In the genomic region with DNA sequence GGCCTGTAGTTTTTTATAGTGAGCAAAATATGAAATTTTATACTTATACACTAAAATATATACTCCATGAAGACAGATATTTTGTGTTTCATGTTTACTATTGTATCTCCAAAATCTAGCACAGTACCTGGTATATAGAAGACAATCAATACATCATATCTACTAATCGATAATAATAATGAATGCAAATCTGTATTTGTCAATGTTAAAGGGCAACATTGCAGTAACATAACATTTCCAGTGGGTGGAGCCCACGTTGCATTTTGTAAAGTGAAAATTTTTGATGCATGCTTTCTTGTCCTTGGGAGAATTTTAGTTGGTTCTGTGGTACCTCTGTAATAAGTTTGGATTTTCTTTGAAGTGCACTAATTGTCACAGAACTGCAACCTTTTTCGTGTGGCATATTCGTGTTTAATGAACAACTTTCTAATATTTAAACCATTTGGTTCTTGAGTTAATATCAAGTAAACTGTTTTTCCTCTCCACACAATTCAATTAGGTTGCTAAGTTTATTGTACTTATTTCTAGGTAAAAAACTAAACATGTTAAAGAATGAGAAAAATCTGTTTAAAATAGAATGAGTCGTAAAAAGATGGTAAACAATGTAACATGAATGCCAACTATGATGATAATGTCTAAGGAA, we compare ENCODE assay signal across 9 cellular contexts. TPM values are rescaled to one million over a fixed set of nuclear protein-coding genes. Genes with fewer than 3 reads are reported as not detected.
DNase-seq lines count a peak whose midpoint lies in the region; ATAC-seq and TF ChIP-seq lines count a peak whose summit lies in the region.
"Had no signal": no experiment of that assay in that cellular context is flagged by ENCODE, and none has a peak within 500 bp of the region (broad histone marks: within the 10 kb centered on the region; RNA-seq: fewer than 3 reads in every experiment).

No MANE protein-coding gene starts in this region.

- peak; percentile 64 for ATAC-seq in GM18858 (IDR thresholded peaks at IDR 0.05; ENCODE audit: unreplicated experiment)
- ATAC-seq: naive thymus-derived CD4-positive, alpha-beta T cell had no signal

- H3K36me3 ChIP-seq in colonic mucosa (no peaks in the 10 kb centered on the region), osteoblast (ENCODE audit: insufficient read depth, low read length) (no peaks in the 10 kb centered on the region)

- intact Hi-C loops in colonic mucosa (cut with DNase I), result loop anchor here (10.0 kb wide), 2 partner anchors 181 to 701 kb away; no protein-coding TSS in a partner anchor
- intact Hi-C loops in activated T-helper 1 cell treated with anti-CD3 and anti-CD28 coated beads, Interleukin-12 subunit alpha, Interleukin-12 subunit beta, Interleukin-2, Interleukin-4 antibody, amounts not matched to agents 30 ng/mL and 10 ng/mL and 1 ng/mL, durations not matched to agents 14 hours and 24 hours and 36 hours (cut with micrococcal nuclease), result loop anchor here (1.0 to 10.0 kb wide), 4 partner anchors 579 to 1289 kb away; a partner anchor contains a TSS

- H3K27ac ChIP-seq in colonic mucosa (no peak overlapping the region), osteoblast (ENCODE audit: low read depth, low read length) (no peak overlapping the region)

- H3K27me3 ChIP-seq in colonic mucosa, result no peaks in the 10 kb centered on the region
- peaks cover 4% of the 10 kb centered on the region for H3K27me3 ChIP-seq in osteoblast (ENCODE audit: insufficient read depth, low read length)

- peak; percentile 74 for TF ChIP-seq CTCF in colonic mucosa (IDR thresholded peaks at IDR 0.05)
- peak; percentile 77 for TF ChIP-seq CTCF in osteoblast (IDR thresholded peaks at IDR 0.05; ENCODE audit: extremely low read depth, low read depth, low read length)

- H3K36me3 Mint-ChIP-seq in activated T-helper 1 cell treated with anti-CD3 and anti-CD28 coated beads, Interleukin-12 subunit alpha, Interleukin-12 subunit beta, Interleukin-2, Interleukin-4 antibody, amounts not matched to agents 30 ng/mL and 10 ng/mL and 1 ng/mL, durations not matched to agents 14 hours and 24 hours and 36 hours (ENCODE audit: low read depth), result no peaks in the 10 kb centered on the region
- H3K36me3 Mint-ChIP-seq: naive thymus-derived CD4-positive, alpha-beta T cell had no signal

- no peaks in the 10 kb centered on the region for H3K79me2 ChIP-seq in osteoblast (ENCODE audit: insufficient read depth, low read length)

- H3K9me3 ChIP-seq in colonic mucosa, result no peaks in the 10 kb centered on the region
- no peaks in the 10 kb centered on the region for H3K9me3 ChIP-seq in osteoblast (ENCODE audit: low read depth, low read length)

- H3K4me1 ChIP-seq in colonic mucosa (no peaks in the 10 kb centered on the region), osteoblast (ENCODE audit: insufficient read depth, low read length) (no peaks in the 10 kb centered on the region)

- no peak overlapping the region for H3K27ac Mint-ChIP-seq in activated T-helper 1 cell treated with anti-CD3 and anti-CD28 coated beads, Interleukin-12 subunit alpha, Interleukin-12 subunit beta, Interleukin-2, Interleukin-4 antibody, amounts not matched to agents 30 ng/mL and 10 ng/mL and 1 ng/mL, durations not matched to agents 14 hours and 24 hours and 36 hours
- H3K27ac Mint-ChIP-seq: naive thymus-derived CD4-positive, alpha-beta T cell had no signal

- H3K4me3 ChIP-seq in colonic mucosa, result no peak overlapping the region
- H3K4me3 ChIP-seq in osteoblast (ENCODE audit: insufficient read depth, low read length), result no peak overlapping the region

- peaks cover 3% of the 10 kb centered on the region for H3K27me3 Mint-ChIP-seq in activated T-helper 1 cell treated with anti-CD3 and anti-CD28 coated beads, Interleukin-12 subunit alpha, Interleukin-12 subunit beta, Interleukin-2, Interleukin-4 antibody, amounts not matched to agents 30 ng/mL and 10 ng/mL and 1 ng/mL, durations not matched to agents 14 hours and 24 hours and 36 hours (ENCODE audit: insufficient read depth)

- DNase-seq in COLO829 (ENCODE audit: low spot score), result peak; percentile 46
- DNase-seq in NCI-H345 treated with DMSO at 0.1 percent for 48 hours (lab: John Stamatoyannopoulos, UW; ENCODE audit: unreplicated experiment), result peak; percentile 5
- no peak for DNase-seq in colonic mucosa
- DNase-seq in osteoblast (ENCODE audit: insufficient read length, low spot score, missing footprints), result no peak
- no peak for DNase-seq in globus pallidus (ENCODE audit: low spot score)
- DNase-seq in activated T-helper 1 cell treated with anti-CD3 and anti-CD28 coated beads, Interleukin-12 subunit alpha, Interleukin-12 subunit beta, Interleukin-2, Interleukin-4 antibody, amounts not matched to agents 30 ng/mL and 10 ng/mL and 1 ng/mL, durations not matched to agents 14 hours and 24 hours and 36 hours (ENCODE audit: low spot score), result no peak
- no peak for DNase-seq in SHP77 treated with DMSO at 0.1 percent for 48 hours (lab: John Stamatoyannopoulos, UW)

- H3K4me3 Mint-ChIP-seq in activated T-helper 1 cell treated with anti-CD3 and anti-CD28 coated beads, Interleukin-12 subunit alpha, Interleukin-12 subunit beta, Interleukin-2, Interleukin-4 antibody, amounts not matched to agents 30 ng/mL and 10 ng/mL and 1 ng/mL, durations not matched to agents 14 hours and 24 hours and 36 hours, result no peak overlapping the region
- H3K4me3 Mint-ChIP-seq: naive thymus-derived CD4-positive, alpha-beta T cell had no signal

- H3K4me2 ChIP-seq in osteoblast (ENCODE audit: insufficient read depth, low read length), result no peak overlapping the region

- H4K20me1 ChIP-seq in osteoblast (ENCODE audit: insufficient read depth, low read length), result no peaks in the 10 kb centered on the region

- H3K4me1 Mint-ChIP-seq in activated T-helper 1 cell treated with anti-CD3 and anti-CD28 coated beads, Interleukin-12 subunit alpha, Interleukin-12 subunit beta, Interleukin-2, Interleukin-4 antibody, amounts not matched to agents 30 ng/mL and 10 ng/mL and 1 ng/mL, durations not matched to agents 14 hours and 24 hours and 36 hours (ENCODE audit: low read depth), result no peaks in the 10 kb centered on the region
- H3K4me1 Mint-ChIP-seq: naive thymus-derived CD4-positive, alpha-beta T cell had no signal

- H3K9me3 Mint-ChIP-seq in activated T-helper 1 cell treated with anti-CD3 and anti-CD28 coated beads, Interleukin-12 subunit alpha, Interleukin-12 subunit beta, Interleukin-2, Interleukin-4 antibody, amounts not matched to agents 30 ng/mL and 10 ng/mL and 1 ng/mL, durations not matched to agents 14 hours and 24 hours and 36 hours, result no peaks in the 10 kb centered on the region
- H3K9me3 Mint-ChIP-seq: naive thymus-derived CD4-positive, alpha-beta T cell had no signal

- no peak overlapping the region for H2AFZ ChIP-seq in osteoblast (ENCODE audit: low read length)

- H3K9ac ChIP-seq in colonic mucosa (ENCODE audit: low read depth in 2 of 2, low read length in 2 of 2), result no peak overlapping the region

RNA-seq across cellular contexts. Expression of a gene that starts 47.4 kb away (rescaled TPM):
- total RNA-seq in colonic mucosa, result under 1 TPM; 0.17 to 0.37 TPM
- total RNA-seq in osteoblast, result not detected in 2 replicates
- not detected in 2 replicates for total RNA-seq in activated T-helper 1 cell treated with anti-CD3 and anti-CD28 coated beads, Interleukin-12 subunit alpha, Interleukin-12 subunit beta, Interleukin-2, Interleukin-4 antibody, amounts not matched to agents 30 ng/mL and 10 ng/mL and 1 ng/mL, durations not matched to agents 14 hours and 24 hours and 36 hours

Comparison
In these comparisons a context has a peak if more than half of its experiments do, and no peak if none do; other contexts are left out.
1. DNase-seq: peak in COLO829 (single experiment) and NCI-H345 treated with DMSO at 0.1 percent for 48 hours (single experiment); none in colonic mucosa (single experiment), osteoblast (single experiment), globus pallidus (single experiment), activated T-helper 1 cell treated with anti-CD3 and anti-CD28 coated beads, Interleukin-12 subunit alpha, Interleukin-12 subunit beta, Interleukin-2, Interleukin-4 antibody, amounts not matched to agents 30 ng/mL and 10 ng/mL and 1 ng/mL, durations not matched to agents 14 hours and 24 hours and 36 hours (single experiment) and SHP77 treated with DMSO at 0.1 percent for 48 hours (single experiment).